In the genomic region with DNA sequence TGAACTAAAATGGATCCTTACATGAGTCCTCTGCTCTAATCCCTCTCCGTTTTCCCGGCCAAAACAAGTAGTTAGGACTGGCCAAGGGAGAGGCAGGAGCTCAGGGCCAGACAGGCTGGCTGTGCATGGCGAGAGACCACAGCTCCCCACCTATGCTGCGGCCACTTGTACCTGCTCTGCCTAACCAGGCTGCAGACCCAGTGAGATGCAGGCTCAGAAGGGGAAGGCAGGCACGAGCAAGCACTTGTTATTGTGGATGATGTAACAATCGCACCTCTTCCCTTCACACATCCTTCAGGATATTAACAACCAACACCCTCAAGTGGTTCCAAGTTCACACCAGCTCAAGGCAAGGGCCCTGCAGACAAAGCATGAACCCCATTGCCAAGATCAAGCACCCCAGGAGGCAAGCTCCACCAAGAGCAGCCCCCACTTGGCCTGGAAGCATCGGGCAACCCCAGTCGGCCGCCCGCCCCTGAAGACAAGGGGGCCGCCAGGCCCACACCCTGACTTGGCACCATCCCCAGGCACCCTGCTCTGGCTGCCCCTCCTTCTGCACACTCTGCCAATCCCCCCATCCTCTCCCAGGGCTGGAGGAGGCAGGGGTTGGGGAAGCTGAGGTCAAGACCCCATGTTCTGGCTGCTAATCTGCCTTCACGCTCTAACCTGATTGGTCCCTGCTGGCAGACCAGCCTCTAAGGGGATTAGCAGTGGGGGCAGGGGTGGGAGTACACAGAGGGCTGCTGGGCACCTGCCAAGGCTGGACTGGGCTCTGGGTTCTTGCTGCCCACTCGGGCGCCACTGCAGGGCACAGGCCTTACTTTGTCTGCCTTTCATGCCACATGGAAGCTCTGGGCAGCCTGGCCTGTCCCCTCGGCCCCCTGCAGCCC, we compare ENCODE assay signal across 13 cellular contexts.
"Had no signal": no experiment of that assay in that cellular context is flagged by ENCODE, and none has a peak within 500 bp of the region (broad histone marks: within the 10 kb centered on the region; RNA-seq: fewer than 3 reads in every experiment).

No MANE protein-coding gene starts in this region.

- H3K4me3 Mint-ChIP-seq: nephron progenitor cell; stimulated activated naive CD8-positive, alpha-beta T cell treated with anti-CD3 and anti-CD28 coated beads, Interleukin-15, Interleukin-2, amounts not matched to agents 100 ng/mL and 50 ng/mL, for 24 hours had no signal

- H3K4me1 ChIP-seq: testis had no signal

- H3K9me3 Mint-ChIP-seq: nephron progenitor cell; stimulated activated naive CD8-positive, alpha-beta T cell treated with anti-CD3 and anti-CD28 coated beads, Interleukin-15, Interleukin-2, amounts not matched to agents 100 ng/mL and 50 ng/mL, for 24 hours had no signal

- DNase-seq: activated T-cell treated with anti-CD3 and anti-CD28 coated beads, Interleukin-2, amount 50 U/mL, for 1 hour; amniotic stem cell; dermis blood vessel endothelial cell; foreskin fibroblast; mammary epithelial cell; nephron progenitor cell; ovary; stimulated activated CD4-positive, alpha-beta T cell treated with anti-CD3 and anti-CD28 coated beads, Interleukin-15, amount 100 ng/mL, for 24 hours; stimulated activated CD4-positive, alpha-beta T cell treated with anti-CD3 and anti-CD28 coated beads, Interleukin-4, amount 100 ng/mL, for 24 hours; testis had no signal

- H3K36me3 Mint-ChIP-seq: activated naive CD4-positive, alpha-beta T cell treated with anti-CD3 and anti-CD28 coated beads, Interleukin-2, amount 50 U/mL, for 72 hours had no signal

- H3K4me3 ChIP-seq: esophagus muscularis mucosa, ovary, testis had no signal

- H3K27me3 ChIP-seq: ovary, testis had no signal

- H3K27ac ChIP-seq: esophagus muscularis mucosa, ovary, testis had no signal

- H3K9me3 ChIP-seq: esophagus muscularis mucosa, ovary, testis had no signal

- H3K36me3 ChIP-seq: esophagus muscularis mucosa, ovary had no signal

- H3K27ac Mint-ChIP-seq: activated naive CD4-positive, alpha-beta T cell treated with anti-CD3 and anti-CD28 coated beads, Interleukin-2, amount 50 U/mL, for 72 hours; stimulated activated naive CD8-positive, alpha-beta T cell treated with anti-CD3 and anti-CD28 coated beads, Interleukin-15, Interleukin-2, amounts not matched to agents 100 ng/mL and 50 ng/mL, for 24 hours had no signal
